8 cellular contexts compared by ENCODE assay signal in the genomic region with DNA sequence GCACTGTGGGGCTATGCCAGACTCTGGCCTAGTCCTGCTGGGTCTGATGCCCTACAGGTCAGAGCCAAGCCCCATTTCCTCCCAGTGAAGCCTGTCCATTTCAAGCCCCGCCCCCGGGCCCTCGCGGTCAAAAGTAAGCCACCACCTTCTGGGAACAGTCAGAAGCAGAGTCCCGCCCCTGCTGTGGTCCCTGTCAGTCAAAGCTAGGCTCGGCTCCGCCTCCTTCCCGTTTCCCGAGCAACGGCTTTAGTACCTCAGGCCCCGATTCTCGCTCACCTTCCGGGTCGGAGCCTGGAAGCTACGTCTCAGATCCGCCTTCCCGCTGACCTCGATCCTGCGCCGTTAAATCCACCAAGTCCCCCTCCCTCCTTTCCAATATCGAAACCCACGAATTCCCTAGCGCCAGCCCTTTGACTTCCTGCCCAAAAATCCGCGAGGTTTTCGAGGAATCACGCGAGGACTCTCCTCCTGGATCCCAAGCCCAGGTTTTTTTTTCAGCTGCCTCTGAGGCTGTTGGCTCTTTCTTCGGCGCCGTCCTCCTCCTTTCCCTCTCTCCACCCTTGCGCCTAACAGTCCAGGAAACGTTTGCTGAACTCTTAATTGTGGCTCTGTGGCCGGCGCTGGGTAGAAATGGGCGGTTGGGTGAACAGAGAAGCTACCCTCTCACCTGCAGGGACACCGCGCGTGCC. TPM values are rescaled to one million over a fixed set of nuclear protein-coding genes. Genes with fewer than 3 reads are reported as not detected.
DNase-seq lines count a peak whose midpoint lies in the region; ATAC-seq and TF ChIP-seq lines count a peak whose summit lies in the region.

No MANE protein-coding gene starts in this region.

- H3K4me3 ChIP-seq in AG09309 (ENCODE audit: control insufficient read depth, low read depth, low read length), result peak overlapping the region; percentile 44
- peak overlapping the region; percentile 49 for H3K4me3 ChIP-seq in kidney epithelial cell (ENCODE audit: low read depth, low read length)

- no peak for TF ChIP-seq CTCF in AG09309 (IDR thresholded peaks at IDR 0.05; ENCODE audit: control insufficient read depth, insufficient read depth, low read depth, low read length, missing control alignments)
- no peak for TF ChIP-seq CTCF in kidney epithelial cell (IDR thresholded peaks at IDR 0.05; ENCODE audit: insufficient read depth, low read length, poor library complexity, severe bottlenecking)

- peaks cover 13% of the 10 kb centered on the region for H3K27me3 ChIP-seq in kidney epithelial cell (ENCODE audit: control insufficient read depth, insufficient read depth, low read length)

- H3K36me3 ChIP-seq in kidney epithelial cell (ENCODE audit: control insufficient read depth, insufficient read depth, low read length), result no peaks in the 10 kb centered on the region

- ATAC-seq in HG03175 (IDR thresholded peaks at IDR 0.05; ENCODE audit: unreplicated experiment), result peak; percentile 97
- ATAC-seq in activated CD4-positive, CD25-positive, alpha-beta regulatory T cell treated with anti-CD3 and anti-CD28 coated beads, Interleukin-2, amount 50 U/mL, for 24 hours, result peak; percentile 94 to 96

- in situ Hi-C loops in GM18951 (cut with MboI; ENCODE audit: low sequenced_read_pairs, unreplicated experiment), result no loop called here

- peak; percentile 73 for TF ChIP-seq POLR2A in GM18951 (IDR thresholded peaks at IDR 0.05; ENCODE audit: extremely low read depth, insufficient read depth, insufficient read length)

- DNase-seq in AG09309 (ENCODE audit: low read depth) (peak; percentile 77), NCI-H345 (lab: John Stamatoyannopoulos, UW) (peak; percentile 89), cerebellar nuclear complex (lab: John Stamatoyannopoulos, UW) (peak; percentile 59 to 79), kidney epithelial cell (ENCODE audit: low read depth) (peak; percentile 88)
- DNase-seq in stimulated activated CD4-positive, alpha-beta T cell treated with anti-CD3 and anti-CD28 coated beads, Interleukin-15, amount 100 ng/mL, for 24 hours, result peak; percentile 97

RNA-seq across cellular contexts. Expression of a gene that starts 11.8 kb away (rescaled TPM):
- 59.4 and 77.4 TPM in 2 replicates for total RNA-seq in kidney epithelial cell

RNA-seq across cellular contexts. Expression of a gene that starts 11.9 kb away (rescaled TPM):
- 1.2 and 3.5 TPM in 2 replicates for total RNA-seq in kidney epithelial cell

RNA-seq across cellular contexts. Expression of a gene that starts 19.0 kb away (rescaled TPM):
- total RNA-seq in kidney epithelial cell, result 2.0 and 4.8 TPM in 2 replicates

RNA-seq across cellular contexts. Expression of a gene that starts 43.2 kb away (rescaled TPM):
- total RNA-seq in kidney epithelial cell, result 118 and 125 TPM in 2 replicates

RNA-seq across cellular contexts. Expression of a gene that starts 55.5 kb away (rescaled TPM):
- 14.0 and 14.1 TPM in 2 replicates for total RNA-seq in kidney epithelial cell

Comparison
In these comparisons a context has a peak if more than half of its experiments do, and no peak if none do; other contexts are left out.
1. Peak in every context shown above with its lines: DNase-seq, ATAC-seq and H3K4me3 ChIP-seq.